8 cellular contexts compared by ENCODE assay signal in the genomic region with DNA sequence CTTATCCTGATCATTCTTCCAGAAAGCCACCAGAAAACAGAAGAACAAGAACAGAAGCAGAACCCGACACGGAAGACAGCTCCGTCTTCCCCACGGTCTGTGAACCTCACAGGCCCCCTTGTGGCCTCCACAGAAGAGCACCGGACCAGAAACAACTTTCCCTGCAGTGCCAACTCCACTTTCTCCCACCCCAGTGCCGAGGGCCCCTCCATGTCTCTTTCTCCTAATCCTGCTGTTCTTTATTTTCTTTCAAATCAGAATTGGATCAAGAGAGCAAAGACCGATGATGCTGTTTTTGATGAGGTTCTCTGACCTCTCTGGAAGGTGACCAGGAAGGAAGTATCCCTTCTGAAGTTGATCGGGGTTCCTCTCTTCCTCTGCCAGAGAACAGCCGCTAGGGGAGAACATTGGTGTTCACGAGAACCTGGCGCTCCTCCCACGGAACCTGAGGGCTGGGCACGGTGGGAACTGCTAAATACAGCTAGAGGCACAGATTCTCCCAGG. TPM values are rescaled to one million over a fixed set of nuclear protein-coding genes. Genes with fewer than 3 reads are reported as not detected.
DNase-seq lines count a peak whose midpoint lies in the region; ATAC-seq, FAIRE-seq and TF ChIP-seq lines count a peak whose summit lies in the region.

No MANE protein-coding gene starts in this region.

- no peaks in the 10 kb centered on the region for H3K36me3 Mint-ChIP-seq in astrocyte (ENCODE audit: low read depth, unreplicated experiment)
- H3K36me3 Mint-ChIP-seq in activated T-helper 1 cell treated with anti-CD3 and anti-CD28 coated beads, Interleukin-12 subunit alpha, Interleukin-12 subunit beta, Interleukin-2, Interleukin-4 antibody, amounts not matched to agents 30 ng/mL and 10 ng/mL and 1 ng/mL, durations not matched to agents 14 hours and 24 hours and 36 hours (ENCODE audit: low read depth) = no peaks in the 10 kb centered on the region

- no peaks in the 10 kb centered on the region for H3K36me3 ChIP-seq in astrocyte (ENCODE audit: insufficient read depth, low read length)
- H3K36me3 ChIP-seq in keratinocyte (ENCODE audit: control insufficient read depth in 2 of 2, extremely low read depth in 1 of 2, insufficient read depth in 2 of 2, low read length in 2 of 2) = no peaks in the 10 kb centered on the region
- H3K36me3 ChIP-seq in thoracic aorta = no peaks in the 10 kb centered on the region

- no peaks in the 10 kb centered on the region for H3K4me1 Mint-ChIP-seq in astrocyte (ENCODE audit: low read depth, unreplicated experiment)
- H3K4me1 Mint-ChIP-seq in activated T-helper 1 cell treated with anti-CD3 and anti-CD28 coated beads, Interleukin-12 subunit alpha, Interleukin-12 subunit beta, Interleukin-2, Interleukin-4 antibody, amounts not matched to agents 30 ng/mL and 10 ng/mL and 1 ng/mL, durations not matched to agents 14 hours and 24 hours and 36 hours (ENCODE audit: low read depth) = peaks cover 5% of the 10 kb centered on the region

- no peaks in the 10 kb centered on the region for H3K9me3 ChIP-seq in astrocyte (ENCODE audit: insufficient read depth, low read depth, low read length)
- H3K9me3 ChIP-seq in keratinocyte (ENCODE audit: control insufficient read depth, low read depth, low read length) = no peaks in the 10 kb centered on the region
- H3K9me3 ChIP-seq in thoracic aorta = no peaks in the 10 kb centered on the region

- H3K4me2 ChIP-seq in astrocyte (ENCODE audit: low read length) (no peak overlapping the region), keratinocyte (ENCODE audit: control insufficient read depth, extremely low read depth, insufficient read depth, low read depth, low read length) (peak overlapping the region; percentile 37)

- TF ChIP-seq CTCF in GM12873 (IDR thresholded peaks at IDR 0.05; ENCODE audit: insufficient read depth, low read depth, low read length, missing control alignments) (peak; percentile 75), astrocyte (IDR thresholded peaks at IDR 0.05; ENCODE audit: insufficient read depth, low read depth, low read length) (peak; percentile 44), keratinocyte (optimal IDR thresholded peaks at IDR 0.05 in 1 of 3, IDR thresholded peaks at IDR 0.05 in 1 of 3, conservative IDR thresholded peaks at IDR 0.05 in 1 of 3; ENCODE audit: extremely low read depth in 1 of 3, insufficient read depth in 2 of 3, low read length in 3 of 3) (peak; percentile 65 to 87 (median 87)), thoracic aorta (IDR thresholded peaks at IDR 0.05) (peak; percentile 42)

- intact Hi-C loops in activated T-helper 1 cell treated with anti-CD3 and anti-CD28 coated beads, Interleukin-12 subunit alpha, Interleukin-12 subunit beta, Interleukin-2, Interleukin-4 antibody, amounts not matched to agents 30 ng/mL and 10 ng/mL and 1 ng/mL, durations not matched to agents 14 hours and 24 hours and 36 hours (cut with micrococcal nuclease) = no loop called here

- H2AFZ ChIP-seq in astrocyte (ENCODE audit: low read depth, low read length) (no peak overlapping the region), keratinocyte (ENCODE audit: control insufficient read depth, low read length) (no peak overlapping the region)

- H3K27me3 ChIP-seq in astrocyte (ENCODE audit: insufficient read depth, low read length) (peaks cover 10% of the 10 kb centered on the region), keratinocyte (ENCODE audit: control insufficient read depth, extremely low read depth, insufficient read depth, low read length) (peaks cover 10% of the 10 kb centered on the region), thoracic aorta (replicated peaks; ENCODE audit: insufficient read depth) (no peaks in the 10 kb centered on the region)

- dilution Hi-C loops in keratinocyte (cut with MboI; ENCODE audit: extremely low pct_ligation_motif_present, low sequenced_read_pairs) = no loop called here

- no peak overlapping the region for H3K4me3 ChIP-seq in astrocyte (ENCODE audit: insufficient read depth, low read depth, low read length)
- no peak overlapping the region for H3K4me3 ChIP-seq in keratinocyte (ENCODE audit: control insufficient read depth in 2 of 3, extremely low read depth in 1 of 3, insufficient read depth in 2 of 3, low read depth in 1 of 3, low read length in 3 of 3)
- H3K4me3 ChIP-seq in thoracic aorta = no peak overlapping the region

- no peaks in the 10 kb centered on the region for H3K9me3 Mint-ChIP-seq in astrocyte (ENCODE audit: unreplicated experiment)
- no peaks in the 10 kb centered on the region for H3K9me3 Mint-ChIP-seq in activated T-helper 1 cell treated with anti-CD3 and anti-CD28 coated beads, Interleukin-12 subunit alpha, Interleukin-12 subunit beta, Interleukin-2, Interleukin-4 antibody, amounts not matched to agents 30 ng/mL and 10 ng/mL and 1 ng/mL, durations not matched to agents 14 hours and 24 hours and 36 hours

- H3K79me2 ChIP-seq in astrocyte (ENCODE audit: insufficient read depth, low read length) = no peaks in the 10 kb centered on the region
- H3K79me2 ChIP-seq in keratinocyte (ENCODE audit: control insufficient read depth, insufficient read depth, low read length) = no peaks in the 10 kb centered on the region

- no peak overlapping the region for H3K4me3 Mint-ChIP-seq in astrocyte (ENCODE audit: unreplicated experiment)
- H3K4me3 Mint-ChIP-seq in activated T-helper 1 cell treated with anti-CD3 and anti-CD28 coated beads, Interleukin-12 subunit alpha, Interleukin-12 subunit beta, Interleukin-2, Interleukin-4 antibody, amounts not matched to agents 30 ng/mL and 10 ng/mL and 1 ng/mL, durations not matched to agents 14 hours and 24 hours and 36 hours = no peak overlapping the region

- H3K9me1 ChIP-seq in keratinocyte (ENCODE audit: control insufficient read depth, extremely low read depth, insufficient read depth, low read length) = no peaks in the 10 kb centered on the region

- H3K27ac ChIP-seq in astrocyte (ENCODE audit: low read depth, low read length) = no peak overlapping the region
- no peak overlapping the region for H3K27ac ChIP-seq in keratinocyte (ENCODE audit: control insufficient read depth, insufficient read depth, low read length)
- no peak overlapping the region for H3K27ac ChIP-seq in thoracic aorta

- FAIRE-seq in astrocyte (lab: Jason Lieb, UNC) = no peak
- FAIRE-seq in keratinocyte (lab: Jason Lieb, UNC) = peak; percentile 58

- H3K27me3 Mint-ChIP-seq in astrocyte (ENCODE audit: low read depth, unreplicated experiment) = peaks cover 47% of the 10 kb centered on the region
- H3K27me3 Mint-ChIP-seq in activated T-helper 1 cell treated with anti-CD3 and anti-CD28 coated beads, Interleukin-12 subunit alpha, Interleukin-12 subunit beta, Interleukin-2, Interleukin-4 antibody, amounts not matched to agents 30 ng/mL and 10 ng/mL and 1 ng/mL, durations not matched to agents 14 hours and 24 hours and 36 hours (ENCODE audit: insufficient read depth) = peaks cover 14% of the 10 kb centered on the region

- DNase-seq in AG08396 (ENCODE audit: low spot score) (peak; percentile 67), NCI-H526 treated with DMSO at 0.1 percent for 48 hours (lab: John Stamatoyannopoulos, UW) (peak; percentile 25), astrocyte (ENCODE audit: low read depth) (no peak), keratinocyte (ENCODE audit: low read depth, low spot score) (no peak), thoracic aorta (ENCODE audit: low spot score) (no peak)
- no peak for DNase-seq in activated T-helper 1 cell treated with anti-CD3 and anti-CD28 coated beads, Interleukin-12 subunit alpha, Interleukin-12 subunit beta, Interleukin-2, Interleukin-4 antibody, amounts not matched to agents 30 ng/mL and 10 ng/mL and 1 ng/mL, durations not matched to agents 14 hours and 24 hours and 36 hours (ENCODE audit: low spot score)
- DNase-seq in activated CD8-positive, alpha-beta memory T cell treated with anti-CD3 and anti-CD28 coated beads, Interleukin-2, amount 50 U/mL, for 4 hours = no peak

- H3K9ac ChIP-seq in astrocyte (ENCODE audit: low read length) = no peak overlapping the region
- no peak overlapping the region for H3K9ac ChIP-seq in keratinocyte (ENCODE audit: control insufficient read depth, extremely low read depth, insufficient read depth, low read length)

- no peaks in the 10 kb centered on the region for H4K20me1 ChIP-seq in astrocyte (ENCODE audit: insufficient read depth, low read length)
- no peaks in the 10 kb centered on the region for H4K20me1 ChIP-seq in keratinocyte (ENCODE audit: control insufficient read depth, extremely low read depth, insufficient read depth, low read length)

- H3K4me1 ChIP-seq in astrocyte (ENCODE audit: insufficient read depth, low read length) = no peaks in the 10 kb centered on the region
- H3K4me1 ChIP-seq in keratinocyte (ENCODE audit: control insufficient read depth, extremely low read depth, insufficient read depth, low read length) = peaks cover 23% of the 10 kb centered on the region
- no peaks in the 10 kb centered on the region for H3K4me1 ChIP-seq in thoracic aorta (ENCODE audit: control insufficient read depth in 1 of 2, low read depth in 2 of 2)

- no peak for ATAC-seq in thoracic aorta (ENCODE audit: insufficient number of reproducible peaks, low FRiP score, low read depth)

- H3K27ac Mint-ChIP-seq in astrocyte (ENCODE audit: unreplicated experiment) = no peak overlapping the region
- H3K27ac Mint-ChIP-seq in activated T-helper 1 cell treated with anti-CD3 and anti-CD28 coated beads, Interleukin-12 subunit alpha, Interleukin-12 subunit beta, Interleukin-2, Interleukin-4 antibody, amounts not matched to agents 30 ng/mL and 10 ng/mL and 1 ng/mL, durations not matched to agents 14 hours and 24 hours and 36 hours = no peak overlapping the region

RNA-seq across cellular contexts. Expression of gene CTTNBP2NL, which starts 58.9 kb away (rescaled TPM):
- total RNA-seq in astrocyte (83.0 and 91.9 TPM in 2 replicates), thoracic aorta (10 to 100 TPM; 32.5 to 66.5 TPM)
- 16.3 to 20.2 TPM (median 19.1 TPM) in 3 replicates for polyA plus RNA-seq in keratinocyte
- polyA plus RNA-seq in keratinocyte (2011; ENCODE audit: low read depth) = 42.5 TPM
- polyA plus RNA-seq in keratinocyte (2011; cell fraction: cytosol; rRNA removed) = 10.5 and 15.9 TPM in 2 replicates
- polyA plus RNA-seq in keratinocyte (2011; cell fraction: nucleus; rRNA removed) = 21.5 and 24.5 TPM in 2 replicates
- 17.6 and 18.6 TPM in 2 replicates for polyA plus RNA-seq in keratinocyte (2012; ENCODE audit: low replicate concordance)
- polyA minus RNA-seq in keratinocyte = 11.0 to 38.9 TPM (median 27.5 TPM) in 3 replicates
- polyA minus RNA-seq in keratinocyte (2011; cell fraction: cytosol; rRNA and poly(A)+ RNA removed) = 16.9 TPM
- 20.2 and 40.7 TPM in 2 replicates for polyA minus RNA-seq in keratinocyte (2011; cell fraction: nucleus; rRNA and poly(A)+ RNA removed)
- total RNA-seq in activated T-helper 1 cell treated with anti-CD3 and anti-CD28 coated beads, Interleukin-12 subunit alpha, Interleukin-12 subunit beta, Interleukin-2, Interleukin-4 antibody, amounts not matched to agents 30 ng/mL and 10 ng/mL and 1 ng/mL, durations not matched to agents 14 hours and 24 hours and 36 hours = 3.9 and 4.7 TPM in 2 replicates

Comparison
In these comparisons a context has a peak if more than half of its experiments do, and no peak if none do; other contexts are left out.
1. DNase-seq: peak in AG08396 (single experiment) and NCI-H526 treated with DMSO at 0.1 percent for 48 hours (single experiment); none in astrocyte (single experiment), keratinocyte (single experiment), thoracic aorta (single experiment), activated T-helper 1 cell treated with anti-CD3 and anti-CD28 coated beads, Interleukin-12 subunit alpha, Interleukin-12 subunit beta, Interleukin-2, Interleukin-4 antibody, amounts not matched to agents 30 ng/mL and 10 ng/mL and 1 ng/mL, durations not matched to agents 14 hours and 24 hours and 36 hours (single experiment) and activated CD8-positive, alpha-beta memory T cell treated with anti-CD3 and anti-CD28 coated beads, Interleukin-2, amount 50 U/mL, for 4 hours (single experiment).
2. Peak in every context shown above with its lines, with median percentiles within 50 percentile points of each other: CTCF ChIP-seq.